ENCODE assay signal across 8 cellular contexts in the genomic region with DNA sequence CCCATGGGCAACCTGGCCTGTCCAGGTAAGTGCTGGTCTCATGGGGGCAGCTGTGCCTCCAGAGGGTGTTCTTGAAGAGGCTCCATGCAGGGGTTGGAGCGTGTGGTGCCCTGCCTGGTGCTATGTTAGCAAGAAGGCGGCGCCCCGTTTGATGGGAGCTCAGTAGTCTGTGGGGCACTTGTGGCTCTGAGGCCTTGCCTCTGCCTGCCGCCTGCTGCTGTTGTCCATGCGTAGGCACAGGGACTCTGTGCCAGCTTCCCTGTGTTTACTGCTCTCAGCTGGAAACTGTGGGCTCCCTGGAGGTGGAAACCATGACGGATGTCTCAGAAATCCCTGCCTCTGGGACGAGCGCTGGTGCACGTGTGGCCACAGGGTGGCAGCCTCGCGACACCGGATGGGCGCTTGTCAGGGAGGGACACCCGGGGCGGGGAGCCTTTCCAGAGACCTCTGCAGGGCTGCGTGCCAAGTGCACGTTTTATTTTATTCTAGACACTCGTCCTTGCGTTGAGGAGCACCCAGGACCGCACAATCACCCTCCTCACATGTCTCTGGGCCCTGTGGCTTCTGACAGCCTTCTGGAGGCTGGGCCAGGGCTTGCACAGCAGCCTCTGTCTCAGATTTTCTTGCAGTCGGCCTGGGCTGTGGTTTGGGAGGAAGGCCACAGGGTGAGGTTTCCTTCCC. TPM values are rescaled to one million over a fixed set of nuclear protein-coding genes. Genes with fewer than 3 reads are reported as not detected.
DNase-seq lines count a peak whose midpoint lies in the region; ATAC-seq lines count a peak whose summit lies in the region.

No MANE protein-coding gene starts in this region.

- CTCF ChIA-PET in activated CD8-positive, alpha-beta T cell treated with anti-CD3 and anti-CD28 coated beads, Interleukin-2, amount 10 ng/mL, durations not matched to agents 7 days and 5 days (lab: Charles Lee): interaction anchor here (0.7 to 3.1 kb wide), 19 partner anchors 9 to 404 kb away, joined by 3 to 18 read pairs (median 3); a partner anchor contains a TSS

- peak overlapping the region; percentile 31 for H3K4me3 Mint-ChIP-seq in activated CD8-positive, alpha-beta T cell treated with anti-CD3 and anti-CD28 coated beads, Interleukin-2, amount 10 ng/mL, durations not matched to agents 7 days and 5 days
- peak overlapping the region; percentile 11 for H3K4me3 Mint-ChIP-seq in memory B cell

- DNase-seq in COR-L47 (lab: John Stamatoyannopoulos, UW): peak; percentile 97
- DNase-seq in HS-5 (ENCODE audit: low read depth): peak; percentile 29
- DNase-seq in NK-92 treated with Interleukin-12 subunit alpha and Interleukin-12 subunit beta, amount 100 ng/mL, for 24 hours (lab: John Stamatoyannopoulos, UW): peak; percentile 94
- DNase-seq in activated CD8-positive, alpha-beta T cell treated with anti-CD3 and anti-CD28 coated beads, Interleukin-2, amount 10 ng/mL, durations not matched to agents 7 days and 5 days: peak; percentile 94
- peak; percentile 90 for DNase-seq in ecto neural progenitor cell (ENCODE audit: low spot score)
- peak; percentile 67 to 70 for DNase-seq in memory B cell (ENCODE audit: low spot score in 2 of 2)
- peak; percentile 67 for DNase-seq in stimulated activated CD8-positive, alpha-beta memory T cell treated with anti-CD3 and anti-CD28 coated beads, Interleukin-12 subunit alpha, Interleukin-12 subunit beta, amount 100 ng/mL, for 4 hours (ENCODE audit: low read depth)

- no peaks in the 10 kb centered on the region for H3K27me3 Mint-ChIP-seq in activated CD8-positive, alpha-beta T cell treated with anti-CD3 and anti-CD28 coated beads, Interleukin-2, amount 10 ng/mL, durations not matched to agents 7 days and 5 days (ENCODE audit: low read depth)
- no peaks in the 10 kb centered on the region for H3K27me3 Mint-ChIP-seq in memory B cell

- H3K36me3 Mint-ChIP-seq in activated CD8-positive, alpha-beta T cell treated with anti-CD3 and anti-CD28 coated beads, Interleukin-2, amount 10 ng/mL, durations not matched to agents 7 days and 5 days (ENCODE audit: low read depth): peaks cover 54% of the 10 kb centered on the region
- H3K36me3 Mint-ChIP-seq in memory B cell: peaks cover 27% of the 10 kb centered on the region

- H3K9me3 Mint-ChIP-seq in activated CD8-positive, alpha-beta T cell treated with anti-CD3 and anti-CD28 coated beads, Interleukin-2, amount 10 ng/mL, durations not matched to agents 7 days and 5 days (ENCODE audit: insufficient read depth): no peaks in the 10 kb centered on the region
- H3K9me3 Mint-ChIP-seq in memory B cell: no peaks in the 10 kb centered on the region

- POLR2A ChIA-PET in activated CD8-positive, alpha-beta T cell treated with anti-CD3 and anti-CD28 coated beads, Interleukin-2, amount 10 ng/mL, durations not matched to agents 7 days and 5 days (lab: Charles Lee): interaction anchor here (1.0 kb wide), 1 partner anchor 25 kb away, joined by 3 read pairs; no protein-coding TSS in a partner anchor

- ATAC-seq in GM21390 (IDR thresholded peaks at IDR 0.05; ENCODE audit: unreplicated experiment) (peak; percentile 82), memory B cell (ENCODE audit: low read depth) (peak; percentile 97)
- peak; percentile 78 for ATAC-seq in activated CD8-positive, alpha-beta T cell treated with anti-CD3 and anti-CD28 coated beads, Interleukin-2, amount 10 ng/mL, durations not matched to agents 7 days and 5 days

- H3K4me1 Mint-ChIP-seq in activated CD8-positive, alpha-beta T cell treated with anti-CD3 and anti-CD28 coated beads, Interleukin-2, amount 10 ng/mL, durations not matched to agents 7 days and 5 days (ENCODE audit: low read depth): peaks cover 76% of the 10 kb centered on the region
- H3K4me1 Mint-ChIP-seq in memory B cell: peaks cover 24% of the 10 kb centered on the region

- H3K27ac Mint-ChIP-seq in activated CD8-positive, alpha-beta T cell treated with anti-CD3 and anti-CD28 coated beads, Interleukin-2, amount 10 ng/mL, durations not matched to agents 7 days and 5 days: peak overlapping the region; percentile 77
- no peak overlapping the region for H3K27ac Mint-ChIP-seq in memory B cell

RNA-seq across cellular contexts. Expression of a gene that starts 27.1 kb away (rescaled TPM):
- total RNA-seq in activated CD8-positive, alpha-beta T cell treated with anti-CD3 and anti-CD28 coated beads, Interleukin-2, amount 10 ng/mL, durations not matched to agents 7 days and 5 days: 10 to 100 TPM; 20.7 to 25.3 TPM

RNA-seq across cellular contexts. Expression of a gene that starts 27.3 kb away (rescaled TPM):
- total RNA-seq in activated CD8-positive, alpha-beta T cell treated with anti-CD3 and anti-CD28 coated beads, Interleukin-2, amount 10 ng/mL, durations not matched to agents 7 days and 5 days: 10 to 100 TPM; 16.8 to 17.3 TPM

RNA-seq across cellular contexts. Expression of a gene that starts 53.1 kb away (rescaled TPM):
- not detected for total RNA-seq in activated CD8-positive, alpha-beta T cell treated with anti-CD3 and anti-CD28 coated beads, Interleukin-2, amount 10 ng/mL, durations not matched to agents 7 days and 5 days

Comparison
In these comparisons a context has a peak if more than half of its experiments do, and no peak if none do; other contexts are left out.
1. Peak in every context shown above with its lines: DNase-seq and ATAC-seq.
2. DNase-seq: peak in every context shown above with its lines; median percentile 97 in COR-L47; 94 in NK-92 treated with Interleukin-12 subunit alpha and Interleukin-12 subunit beta, amount 100 ng/mL, for 24 hours; 94 in activated CD8-positive, alpha-beta T cell treated with anti-CD3 and anti-CD28 coated beads, Interleukin-2, amount 10 ng/mL, durations not matched to agents 7 days and 5 days; 90 in ecto neural progenitor cell; 68 in memory B cell; 67 in stimulated activated CD8-positive, alpha-beta memory T cell treated with anti-CD3 and anti-CD28 coated beads, Interleukin-12 subunit alpha, Interleukin-12 subunit beta, amount 100 ng/mL, for 4 hours; 29 in HS-5.